24 cellular contexts compared by ENCODE assay signal in the genomic region with DNA sequence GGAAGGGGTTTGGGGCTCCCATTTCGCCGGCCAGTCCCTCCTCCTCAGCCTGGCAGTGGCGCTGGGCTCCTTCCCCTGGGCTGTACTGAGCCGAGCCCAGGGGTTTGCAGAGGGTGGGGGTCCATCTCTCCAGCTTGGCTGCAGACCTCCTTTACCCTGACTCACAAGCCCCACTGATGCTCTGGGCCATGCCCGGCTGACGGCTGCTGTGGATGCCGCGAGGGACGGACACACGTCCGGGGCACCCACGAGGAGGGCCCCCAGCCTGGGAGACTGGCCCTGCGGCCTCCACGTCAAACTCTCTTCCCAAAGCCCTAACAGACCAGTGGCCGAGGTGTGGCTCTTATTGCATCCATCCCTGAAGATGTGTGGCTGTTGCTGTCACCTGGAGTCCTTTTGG. TPM values are rescaled to one million over a fixed set of nuclear protein-coding genes. Genes with fewer than 3 reads are reported as not detected.
DNase-seq lines count a peak whose midpoint lies in the region; ATAC-seq, FAIRE-seq and TF ChIP-seq lines count a peak whose summit lies in the region.
"Had no signal": no experiment of that assay in that cellular context is flagged by ENCODE, and none has a peak within 500 bp of the region (broad histone marks: within the 10 kb centered on the region; RNA-seq: fewer than 3 reads in every experiment).

No MANE protein-coding gene starts in this region.

- no peak for TF ChIP-seq RAD21 in HepG2 (CRISPR knock-in tag; IDR thresholded peaks at IDR 0.05)

- in situ Hi-C loops in HepG2 (cut with HindIII; ENCODE audit: extremely low pct_ligation_motif_present, low pct_unique_long_range_greater_than_20kb), result no loop called here

- H3K9ac ChIP-seq in HepG2 (ENCODE audit: insufficient read depth, low read depth, low read length), result no peak overlapping the region
- no peak overlapping the region for H3K9ac ChIP-seq in rectal smooth muscle tissue (ENCODE audit: low read length)

- H3K4me2 ChIP-seq in HepG2 (ENCODE audit: low read depth, low read length), result no peak overlapping the region
- H3K4me2 ChIP-seq: BLaER1 treated with 17β-estradiol and CSF1 and Interleukin-3, amounts not matched to agents 10 nM and 100 nM had no signal

- peaks cover 28% of the 10 kb centered on the region for H3K4me1 ChIP-seq in HepG2 (ENCODE audit: insufficient read depth, low read length)
- no peaks in the 10 kb centered on the region for H3K4me1 ChIP-seq in right lobe of liver
- H3K4me1 ChIP-seq in rectal smooth muscle tissue (ENCODE audit: control insufficient read depth, insufficient read depth, low read length), result no peaks in the 10 kb centered on the region

- no peak overlapping the region for H2AFZ ChIP-seq in HepG2 (ENCODE audit: low read length)

- H3K4me3 ChIP-seq in HepG2 (replicated peaks in 1 of 3; ENCODE audit: insufficient read depth in 1 of 3, low read depth in 2 of 3, low read length in 3 of 3) (no peak overlapping the region), right lobe of liver (no peak overlapping the region), rectal smooth muscle tissue (ENCODE audit: low read length) (no peak overlapping the region)
- H3K4me3 ChIP-seq: BLaER1 treated with 17β-estradiol and CSF1 and Interleukin-3, amounts not matched to agents 10 nM and 100 nM had no signal

- TF ChIP-seq CTCF in HepG2 (CRISPR knock-in tag; IDR thresholded peaks at IDR 0.05) (no peak), right lobe of liver (IDR thresholded peaks at IDR 0.05) (no peak)

- H3K9me3 ChIP-seq in HepG2 (ENCODE audit: low read length) (no peaks in the 10 kb centered on the region), right lobe of liver (no peaks in the 10 kb centered on the region)
- H3K9me3 ChIP-seq: BLaER1 treated with 17β-estradiol and CSF1 and Interleukin-3, amounts not matched to agents 10 nM and 100 nM had no signal

- CTCF ChIA-PET in HepG2 (lab: Yijun Ruan, JAX; ENCODE audit: low intra/inter-chr PET ratio, low total read pairs), result interaction anchor here (1.2 to 3.7 kb wide), 4 partner anchors 21 to 42 kb away, joined by 3 to 77 read pairs (median 18); a partner anchor contains a TSS

- DNase-seq in HepG2 (ENCODE audit: low spot score), result no peak
- no peak for DNase-seq in right lobe of liver
- DNase-seq in left ventricle myocardium superior, result no peak
- DNase-seq in stimulated activated CD4-positive, alpha-beta T cell treated with anti-CD3 and anti-CD28 coated beads, Interleukin-2, amount 100 ng/mL, for 48 hours, result no peak
- DNase-seq in dermis blood vessel endothelial cell, result no peak
- DNase-seq: CD8-positive, alpha-beta memory T cell; DMS79; H9; Kasumi-1; MM.1S; NCI-H187 treated with DMSO at 0.1 percent for 48 hours; NCI-H446; NCI-H69; NK-92 treated with Interleukin-12 subunit alpha and Interleukin-12 subunit beta, amount 100 ng/mL, for 24 hours; RPMI8226 had no signal

- TF ChIP-seq EP300 in HepG2 (IDR thresholded peaks at IDR 0.05; ENCODE audit: low read depth in 2 of 2, low read length in 2 of 2), result no peak
- TF ChIP-seq EP300 in HepG2 (CRISPR knock-in tag; IDR thresholded peaks at IDR 0.05; ENCODE audit: borderline replicate concordance), result no peak

- ATAC-seq in HepG2 (no peak), right lobe of liver (no peak), left ventricle myocardium superior (peak; percentile 0), HG03439 (IDR thresholded peaks at IDR 0.05; ENCODE audit: unreplicated experiment) (no peak), GM18861 (IDR thresholded peaks at IDR 0.05; ENCODE audit: unreplicated experiment) (no peak)

- TF ChIP-seq POLR2A in HepG2 (IDR thresholded peaks at IDR 0.05; ENCODE audit: insufficient read depth in 1 of 2, low read depth in 2 of 2, low read length in 2 of 2), result no peak
- TF ChIP-seq POLR2A in right lobe of liver (IDR thresholded peaks at IDR 0.05), result no peak

- H3K79me2 ChIP-seq in HepG2 (ENCODE audit: insufficient read depth, low read length), result no peaks in the 10 kb centered on the region

- WGBS in HepG2 (ENCODE audit: low lambda C conversion rate), result 100% methylated on average over 2 of the region's 15 CpGs
- no CpG with 5 or more reads among the region's 15 CpGs for WGBS in right lobe of liver (ENCODE audit: insufficient coverage, low coverage, low lambda C conversion rate, missing lambda C conversion rate)

- FAIRE-seq in HepG2 (lab: Jason Lieb, UNC), result no peak
- FAIRE-seq: A204.1, D721Med had no signal

- no peaks in the 10 kb centered on the region for H4K20me1 ChIP-seq in HepG2 (ENCODE audit: insufficient read depth, low read length)

- H3K27ac ChIP-seq in HepG2 (ENCODE audit: extremely low read length, insufficient read depth, low read length), result no peak overlapping the region
- H3K27ac ChIP-seq in right lobe of liver, result no peak overlapping the region
- H3K27ac ChIP-seq in rectal smooth muscle tissue (ENCODE audit: low read depth, low read length), result peak overlapping the region; percentile 36
- H3K27ac ChIP-seq: BLaER1 treated with 17β-estradiol and CSF1 and Interleukin-3, amounts not matched to agents 10 nM and 100 nM had no signal

- H3K27me3 ChIP-seq in HepG2 (ENCODE audit: control insufficient read depth in 1 of 2, insufficient read depth in 2 of 2, low read length in 2 of 2), result no peaks in the 10 kb centered on the region
- no peaks in the 10 kb centered on the region for H3K27me3 ChIP-seq in right lobe of liver
- H3K27me3 ChIP-seq in rectal smooth muscle tissue (ENCODE audit: control insufficient read depth, insufficient read depth, low read length), result no peaks in the 10 kb centered on the region
- H3K27me3 ChIP-seq: BLaER1 treated with 17β-estradiol and CSF1 and Interleukin-3, amounts not matched to agents 10 nM and 100 nM had no signal

- POLR2A ChIA-PET in HepG2 (lab: Yijun Ruan, JAX), result interaction anchor here (0.7 kb wide), 1 partner anchor 45 kb away, joined by 3 read pairs; a partner anchor contains a TSS

- H3K36me3 ChIP-seq in HepG2 (replicated peaks in 1 of 2; ENCODE audit: control insufficient read depth in 1 of 2, insufficient read depth in 2 of 2, low read length in 2 of 2), result peaks cover 7 to 19% of the 10 kb centered on the region in 2 experiments; a peak in 4 of 5 replicates
- H3K36me3 ChIP-seq in right lobe of liver, result peaks cover 0 to 23% (median 9%) of the 10 kb centered on the region in 4 donors
- peaks cover 6% of the 10 kb centered on the region for H3K36me3 ChIP-seq in rectal smooth muscle tissue (ENCODE audit: control insufficient read depth, insufficient read depth, low read length)

- BruUV-seq in HepG2 (replicated peaks; lab: Mats Ljungman, UMichigan), result no TSS peak

- intact Hi-C loops in HepG2 (cut with micrococcal nuclease; ENCODE audit: unreplicated experiment), result no loop called here
- intact Hi-C loops in right lobe of liver (cut with DNase I), result no loop called here
- intact Hi-C loops in left ventricle myocardium superior (cut with micrococcal nuclease), result no loop called here

RNA-seq across cellular contexts. Expression of a gene that starts 14.1 kb away (rescaled TPM):
- total RNA-seq in HepG2 (2016; rRNA removed; fragmentation: Illumina TruSeq; extraction: Trizol) (17.8 and 23.0 TPM in 2 replicates), right lobe of liver (10 to 100 TPM; 21.6 to 45.1 (median 36.2) TPM), left ventricle myocardium superior (12.9 TPM), dermis blood vessel endothelial cell (2.3 and 3.6 TPM in 2 replicates)
- total RNA-seq in HepG2 (2016; cell fraction: cytosol; rRNA removed; fragmentation: Illumina TruSeq; extraction: Trizol; ENCODE audit: low read depth), result 9.2 and 11.2 TPM in 2 replicates
- total RNA-seq in HepG2 (2016; cell fraction: insoluble cytoplasmic fraction; rRNA removed; fragmentation: Illumina TruSeq; extraction: Trizol), result 18.6 and 19.0 TPM in 2 replicates
- 17.5 and 18.7 TPM in 2 replicates for total RNA-seq in HepG2 (2016; cell fraction: membrane; rRNA removed; fragmentation: Illumina TruSeq; extraction: Trizol)
- 16.8 and 18.6 TPM in 2 replicates for total RNA-seq in HepG2 (2016; cell fraction: nucleus; rRNA removed; fragmentation: Illumina TruSeq; extraction: Trizol)
- polyA plus RNA-seq in HepG2 (2011; rRNA removed), result 95.6 and 100 TPM in 2 replicates
- polyA plus RNA-seq in HepG2 (2011; cell fraction: cytosol; rRNA removed), result 119 and 132 TPM in 2 replicates
- polyA plus RNA-seq in HepG2 (2011; cell fraction: nucleus; rRNA removed), result 140 and 147 TPM in 2 replicates
- 63.2 and 90.3 TPM in 2 replicates for polyA plus RNA-seq in HepG2 (2012)
- polyA plus RNA-seq in HepG2 (2016; cell fraction: cytosol; fragmentation: Illumina TruSeq; extraction: Trizol; ENCODE audit: low read depth), result 21.5 and 21.9 TPM in 2 replicates
- polyA plus RNA-seq in HepG2 (2016; cell fraction: insoluble cytoplasmic fraction; fragmentation: Illumina TruSeq; extraction: Trizol; ENCODE audit: low read depth), result 35.6 and 42.4 TPM in 2 replicates
- polyA plus RNA-seq in HepG2 (2016; cell fraction: membrane; fragmentation: Illumina TruSeq; extraction: Trizol; ENCODE audit: low read depth), result 24.2 and 24.7 TPM in 2 replicates
- 46.6 and 53.0 TPM in 2 replicates for polyA plus RNA-seq in HepG2 (2016; cell fraction: nucleus; fragmentation: Illumina TruSeq; extraction: Trizol; ENCODE audit: insufficient read depth, low read depth)
- polyA minus RNA-seq in HepG2 (2011; rRNA and poly(A)+ RNA removed; ENCODE audit: low replicate concordance), result 13.2 and 78.6 TPM in 2 replicates
- 35.6 and 37.7 TPM in 2 replicates for polyA minus RNA-seq in HepG2 (2011; cell fraction: cytosol; rRNA and poly(A)+ RNA removed)
- polyA minus RNA-seq in HepG2 (2011; cell fraction: nucleus; rRNA and poly(A)+ RNA removed), result 26.9 and 27.8 TPM in 2 replicates

RNA-seq across cellular contexts. Expression of a gene that starts 14.7 kb away (rescaled TPM):
- total RNA-seq in HepG2 (2016; rRNA removed; fragmentation: Illumina TruSeq; extraction: Trizol) (0.11 and 0.17 TPM in 2 replicates), right lobe of liver (1 to 10 TPM in 1 of 6 experiments, under 1 TPM in 4, not detected in 1; 0.31 to 3.8 (median 0.37) TPM), left ventricle myocardium superior (223 TPM), dermis blood vessel endothelial cell (not detected in 2 replicates)
- 0.18 TPM in 1 of 2 replicates, not detected in the other for total RNA-seq in HepG2 (2016; cell fraction: cytosol; rRNA removed; fragmentation: Illumina TruSeq; extraction: Trizol; ENCODE audit: low read depth)
- total RNA-seq in HepG2 (2016; cell fraction: insoluble cytoplasmic fraction; rRNA removed; fragmentation: Illumina TruSeq; extraction: Trizol), result 0.12 and 0.28 TPM in 2 replicates
- 0.07 and 0.09 TPM in 2 replicates for total RNA-seq in HepG2 (2016; cell fraction: membrane; rRNA removed; fragmentation: Illumina TruSeq; extraction: Trizol)
- not detected in 2 replicates for total RNA-seq in HepG2 (2016; cell fraction: nucleus; rRNA removed; fragmentation: Illumina TruSeq; extraction: Trizol)
- polyA plus RNA-seq in HepG2 (2011; rRNA removed), result 0.26 and 0.47 TPM in 2 replicates
- polyA plus RNA-seq in HepG2 (2011; cell fraction: cytosol; rRNA removed), result 0.24 and 0.38 TPM in 2 replicates
- polyA plus RNA-seq in HepG2 (2011; cell fraction: nucleus; rRNA removed), result 0.96 and 1.1 TPM in 2 replicates
- polyA plus RNA-seq in HepG2 (2012), result 0.16 and 0.33 TPM in 2 replicates
- 0.03 and 0.05 TPM in 2 replicates for polyA plus RNA-seq in HepG2 (2016; cell fraction: cytosol; fragmentation: Illumina TruSeq; extraction: Trizol; ENCODE audit: low read depth)
- 0.41 TPM in 1 of 2 replicates, not detected in the other for polyA plus RNA-seq in HepG2 (2016; cell fraction: insoluble cytoplasmic fraction; fragmentation: Illumina TruSeq; extraction: Trizol; ENCODE audit: low read depth)
- polyA plus RNA-seq in HepG2 (2016; cell fraction: membrane; fragmentation: Illumina TruSeq; extraction: Trizol; ENCODE audit: low read depth), result 0.08 and 0.15 TPM in 2 replicates
- polyA plus RNA-seq in HepG2 (2016; cell fraction: nucleus; fragmentation: Illumina TruSeq; extraction: Trizol; ENCODE audit: insufficient read depth, low read depth), result 0.22 and 0.27 TPM in 2 replicates
- 0.40 and 0.82 TPM in 2 replicates for polyA minus RNA-seq in HepG2 (2011; rRNA and poly(A)+ RNA removed; ENCODE audit: low replicate concordance)
- polyA minus RNA-seq in HepG2 (2011; cell fraction: cytosol; rRNA and poly(A)+ RNA removed), result 0.26 and 0.40 TPM in 2 replicates
- polyA minus RNA-seq in HepG2 (2011; cell fraction: nucleus; rRNA and poly(A)+ RNA removed), result 0.12 and 0.13 TPM in 2 replicates
- total RNA-seq: CD8-positive, alpha-beta memory T cell; HT-29; OCI-LY7 had no signal
- polyA plus RNA-seq: CD8-positive, alpha-beta memory T cell; IgD-negative memory B cell had no signal

RNA-seq across cellular contexts. Expression of a gene that starts 31.3 kb away (rescaled TPM):
- 28.6 and 30.3 TPM in 2 replicates for total RNA-seq in HepG2 (2016; rRNA removed; fragmentation: Illumina TruSeq; extraction: Trizol)
- total RNA-seq in HepG2 (2016; cell fraction: cytosol; rRNA removed; fragmentation: Illumina TruSeq; extraction: Trizol; ENCODE audit: low read depth), result 13.1 and 13.9 TPM in 2 replicates
- 27.8 and 29.2 TPM in 2 replicates for total RNA-seq in HepG2 (2016; cell fraction: insoluble cytoplasmic fraction; rRNA removed; fragmentation: Illumina TruSeq; extraction: Trizol)
- 33.4 and 34.4 TPM in 2 replicates for total RNA-seq in HepG2 (2016; cell fraction: membrane; rRNA removed; fragmentation: Illumina TruSeq; extraction: Trizol)
- total RNA-seq in HepG2 (2016; cell fraction: nucleus; rRNA removed; fragmentation: Illumina TruSeq; extraction: Trizol), result 20.8 and 24.8 TPM in 2 replicates
- polyA plus RNA-seq in HepG2 (2011; rRNA removed), result 10.3 and 11.2 TPM in 2 replicates
- polyA plus RNA-seq in HepG2 (2011; cell fraction: cytosol; rRNA removed), result 8.4 and 9.9 TPM in 2 replicates
- 10.0 and 10.5 TPM in 2 replicates for polyA plus RNA-seq in HepG2 (2011; cell fraction: nucleus; rRNA removed)
- polyA plus RNA-seq in HepG2 (2012), result 8.6 and 11.1 TPM in 2 replicates
- polyA plus RNA-seq in HepG2 (2016; cell fraction: cytosol; fragmentation: Illumina TruSeq; extraction: Trizol; ENCODE audit: low read depth), result 40.9 and 52.2 TPM in 2 replicates
- 37.9 and 45.4 TPM in 2 replicates for polyA plus RNA-seq in HepG2 (2016; cell fraction: insoluble cytoplasmic fraction; fragmentation: Illumina TruSeq; extraction: Trizol; ENCODE audit: low read depth)
- polyA plus RNA-seq in HepG2 (2016; cell fraction: membrane; fragmentation: Illumina TruSeq; extraction: Trizol; ENCODE audit: low read depth), result 50.3 and 61.8 TPM in 2 replicates
- 38.0 and 40.7 TPM in 2 replicates for polyA plus RNA-seq in HepG2 (2016; cell fraction: nucleus; fragmentation: Illumina TruSeq; extraction: Trizol; ENCODE audit: insufficient read depth, low read depth)
- polyA minus RNA-seq in HepG2 (2011; rRNA and poly(A)+ RNA removed; ENCODE audit: low replicate concordance), result 18.2 and 44.3 TPM in 2 replicates
- polyA minus RNA-seq in HepG2 (2011; cell fraction: cytosol; rRNA and poly(A)+ RNA removed), result 3.3 and 3.9 TPM in 2 replicates
- 16.3 and 17.3 TPM in 2 replicates for polyA minus RNA-seq in HepG2 (2011; cell fraction: nucleus; rRNA and poly(A)+ RNA removed)
- 10 to 100 TPM in 5 of 6 experiments, 1 to 10 TPM in 1; 9.5 to 23.0 (median 18.0) TPM for total RNA-seq in right lobe of liver
- total RNA-seq in left ventricle myocardium superior, result 17.9 TPM
- 11.7 and 20.3 TPM in 2 replicates for total RNA-seq in dermis blood vessel endothelial cell

RNA-seq across cellular contexts. Expression of a gene that starts 45.3 kb away (rescaled TPM):
- total RNA-seq in HepG2 (2016; rRNA removed; fragmentation: Illumina TruSeq; extraction: Trizol) (19.3 and 21.6 TPM in 2 replicates), right lobe of liver (10 to 100 TPM; 34.8 to 49.5 (median 40.9) TPM), left ventricle myocardium superior (53.6 TPM), dermis blood vessel endothelial cell (16.5 and 26.7 TPM in 2 replicates)
- total RNA-seq in HepG2 (2016; cell fraction: cytosol; rRNA removed; fragmentation: Illumina TruSeq; extraction: Trizol; ENCODE audit: low read depth), result 10.7 and 14.0 TPM in 2 replicates
- 18.7 and 21.0 TPM in 2 replicates for total RNA-seq in HepG2 (2016; cell fraction: insoluble cytoplasmic fraction; rRNA removed; fragmentation: Illumina TruSeq; extraction: Trizol)
- total RNA-seq in HepG2 (2016; cell fraction: membrane; rRNA removed; fragmentation: Illumina TruSeq; extraction: Trizol), result 20.4 and 22.8 TPM in 2 replicates
- 19.0 and 20.5 TPM in 2 replicates for total RNA-seq in HepG2 (2016; cell fraction: nucleus; rRNA removed; fragmentation: Illumina TruSeq; extraction: Trizol)
- 29.2 and 34.2 TPM in 2 replicates for polyA plus RNA-seq in HepG2 (2011; rRNA removed)
- polyA plus RNA-seq in HepG2 (2011; cell fraction: cytosol; rRNA removed), result 20.1 and 22.1 TPM in 2 replicates
- 41.4 and 55.5 TPM in 2 replicates for polyA plus RNA-seq in HepG2 (2011; cell fraction: nucleus; rRNA removed)
- 17.3 and 22.8 TPM in 2 replicates for polyA plus RNA-seq in HepG2 (2012)
- polyA plus RNA-seq in HepG2 (2016; cell fraction: cytosol; fragmentation: Illumina TruSeq; extraction: Trizol; ENCODE audit: low read depth), result 20.0 and 28.7 TPM in 2 replicates
- 23.9 and 26.6 TPM in 2 replicates for polyA plus RNA-seq in HepG2 (2016; cell fraction: insoluble cytoplasmic fraction; fragmentation: Illumina TruSeq; extraction: Trizol; ENCODE audit: low read depth)
- polyA plus RNA-seq in HepG2 (2016; cell fraction: membrane; fragmentation: Illumina TruSeq; extraction: Trizol; ENCODE audit: low read depth), result 30.2 and 33.5 TPM in 2 replicates
- polyA plus RNA-seq in HepG2 (2016; cell fraction: nucleus; fragmentation: Illumina TruSeq; extraction: Trizol; ENCODE audit: insufficient read depth, low read depth), result 57.4 and 61.7 TPM in 2 replicates
- 47.2 and 80.3 TPM in 2 replicates for polyA minus RNA-seq in HepG2 (2011; rRNA and poly(A)+ RNA removed; ENCODE audit: low replicate concordance)
- 15.8 TPM in 2 replicates for polyA minus RNA-seq in HepG2 (2011; cell fraction: cytosol; rRNA and poly(A)+ RNA removed)
- 24.3 and 36.3 TPM in 2 replicates for polyA minus RNA-seq in HepG2 (2011; cell fraction: nucleus; rRNA and poly(A)+ RNA removed)

RNA-seq across cellular contexts. Expression of a gene that starts 45.6 kb away (rescaled TPM):
- total RNA-seq in HepG2 (2016; rRNA removed; fragmentation: Illumina TruSeq; extraction: Trizol), result 625 and 944 TPM in 2 replicates
- 53.4 and 61.8 TPM in 2 replicates for total RNA-seq in HepG2 (2016; cell fraction: cytosol; rRNA removed; fragmentation: Illumina TruSeq; extraction: Trizol; ENCODE audit: low read depth)
- 635 and 912 TPM in 2 replicates for total RNA-seq in HepG2 (2016; cell fraction: insoluble cytoplasmic fraction; rRNA removed; fragmentation: Illumina TruSeq; extraction: Trizol)
- total RNA-seq in HepG2 (2016; cell fraction: membrane; rRNA removed; fragmentation: Illumina TruSeq; extraction: Trizol), result 124 and 145 TPM in 2 replicates
- 234 and 241 TPM in 2 replicates for total RNA-seq in HepG2 (2016; cell fraction: nucleus; rRNA removed; fragmentation: Illumina TruSeq; extraction: Trizol)
- 109 and 124 TPM in 2 replicates for polyA plus RNA-seq in HepG2 (2011; rRNA removed)
- polyA plus RNA-seq in HepG2 (2011; cell fraction: cytosol; rRNA removed), result 106 and 126 TPM in 2 replicates
- 30.7 and 40.3 TPM in 2 replicates for polyA plus RNA-seq in HepG2 (2011; cell fraction: nucleus; rRNA removed)
- polyA plus RNA-seq in HepG2 (2012), result 246 and 411 TPM in 2 replicates
- polyA plus RNA-seq in HepG2 (2016; cell fraction: cytosol; fragmentation: Illumina TruSeq; extraction: Trizol; ENCODE audit: low read depth), result 34.4 and 42.4 TPM in 2 replicates
- 671 and 701 TPM in 2 replicates for polyA plus RNA-seq in HepG2 (2016; cell fraction: insoluble cytoplasmic fraction; fragmentation: Illumina TruSeq; extraction: Trizol; ENCODE audit: low read depth)
- 64.7 and 77.0 TPM in 2 replicates for polyA plus RNA-seq in HepG2 (2016; cell fraction: membrane; fragmentation: Illumina TruSeq; extraction: Trizol; ENCODE audit: low read depth)
- 237 and 254 TPM in 2 replicates for polyA plus RNA-seq in HepG2 (2016; cell fraction: nucleus; fragmentation: Illumina TruSeq; extraction: Trizol; ENCODE audit: insufficient read depth, low read depth)
- 102 and 167 TPM in 2 replicates for polyA minus RNA-seq in HepG2 (2011; rRNA and poly(A)+ RNA removed; ENCODE audit: low replicate concordance)
- polyA minus RNA-seq in HepG2 (2011; cell fraction: cytosol; rRNA and poly(A)+ RNA removed), result 71.6 and 76.1 TPM in 2 replicates
- 38.2 and 41.5 TPM in 2 replicates for polyA minus RNA-seq in HepG2 (2011; cell fraction: nucleus; rRNA and poly(A)+ RNA removed)
- 100 to 1,000 TPM in 2 of 6 experiments, 10 to 100 TPM in 4; 71.0 to 122 (median 91.1) TPM for total RNA-seq in right lobe of liver
- 172 TPM for total RNA-seq in left ventricle myocardium superior
- total RNA-seq in dermis blood vessel endothelial cell, result 343 and 459 TPM in 2 replicates

Comparison
In these comparisons a context has a peak if more than half of its experiments do, and no peak if none do; other contexts are left out.
1. RNA of a gene that starts 14.7 kb away (total RNA-seq): 223 TPM in left ventricle myocardium superior (single experiment); 0.31 to 3.8 TPM in right lobe of liver, 0.07 to 0.28 TPM in HepG2 and not detected in dermis blood vessel endothelial cell; every median in the first group is over 10 times any median in the second.